ENCODE assay signal across 1 cellular context in the genomic region with DNA sequence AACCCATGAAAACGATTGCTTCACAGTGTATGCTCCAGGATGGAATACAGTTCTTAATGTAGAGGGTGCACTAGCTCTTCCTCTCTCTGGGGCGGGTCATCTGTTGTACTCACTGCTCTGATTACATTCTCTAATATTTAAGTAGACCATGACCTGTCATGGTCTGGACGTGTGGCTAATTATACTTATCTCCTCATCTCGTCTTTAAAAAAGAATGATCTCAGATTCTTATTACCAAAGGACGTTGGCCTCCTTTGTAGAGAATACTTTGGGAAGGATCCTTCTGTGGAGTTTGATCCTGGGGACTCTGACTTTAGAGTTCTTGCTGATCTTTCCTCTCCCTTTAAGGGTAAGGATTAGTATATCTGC.
TF ChIP-seq lines count a peak whose summit lies in the region.

No MANE protein-coding gene starts in this region.

TF ChIP-seq in GM12878, 131 proteins besides CTCF, POLR2A, EP300 and RAD21 (continued from another document):
- TF ChIP-seq NFIC (IDR thresholded peaks at IDR 0.05; ENCODE audit: low read depth, low read length) (no peak), POU2F2 (IDR thresholded peaks at IDR 0.05; ENCODE audit: borderline replicate concordance, low read depth, low read length) (no peak)
